Comparison of ENCODE assay signal across 1 cellular context in the genomic region with DNA sequence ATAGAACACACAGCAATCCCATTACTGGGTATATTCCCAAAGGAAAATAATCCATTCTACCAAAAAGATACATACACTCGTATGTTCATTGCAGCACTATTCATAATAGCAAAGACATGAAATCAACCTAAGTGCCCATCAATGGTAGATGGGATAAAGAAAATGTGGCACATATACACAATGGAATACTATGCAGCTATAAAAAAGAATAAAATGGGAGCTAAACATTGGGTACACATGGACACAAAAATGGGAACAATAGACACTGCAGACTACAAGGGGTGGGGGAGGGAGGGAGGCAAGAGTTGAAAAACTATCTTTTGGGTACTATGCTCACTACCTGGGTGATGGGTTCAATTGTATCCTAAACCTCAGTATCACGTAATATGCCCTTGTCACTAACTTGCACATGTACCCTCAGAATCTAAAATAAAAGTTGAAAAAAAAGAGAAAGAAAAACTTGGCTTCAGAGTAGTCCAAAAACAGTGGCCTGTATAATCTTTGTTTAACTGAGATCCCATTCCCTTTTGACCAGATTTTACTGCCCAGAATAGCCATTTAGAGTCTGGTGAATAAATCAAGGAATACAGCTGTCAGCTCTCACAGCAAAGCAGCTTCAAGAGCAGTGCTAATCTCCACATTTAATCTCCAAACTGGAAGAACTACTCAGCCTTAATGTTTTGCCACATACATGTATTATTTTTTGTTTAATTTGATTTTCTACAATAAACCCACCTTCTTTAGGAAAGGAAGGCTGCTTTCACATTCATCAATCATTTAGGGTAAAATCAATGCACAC.
A peak's percentile ranks its signal among the peaks of the same experiment; 100 is the strongest.
TF ChIP-seq lines count a peak whose summit lies in the region.

No MANE protein-coding gene starts in this region.

TF ChIP-seq in H1, 55 proteins besides CTCF, POLR2A, EP300 and RAD21:
- TF ChIP-seq EZH2 (IDR thresholded peaks at IDR 0.05; ENCODE audit: low read depth, low read length, severe bottlenecking) (no peak), KDM1A (IDR thresholded peaks at IDR 0.05; ENCODE audit: borderline replicate concordance, low read length) (0 out of 2 replicates have a peak, but pooled peaks have one; percentile 11)
TF ChIP-seq in H1: peak in this region for 1.
